8 cellular contexts compared by ENCODE assay signal in the genomic region with DNA sequence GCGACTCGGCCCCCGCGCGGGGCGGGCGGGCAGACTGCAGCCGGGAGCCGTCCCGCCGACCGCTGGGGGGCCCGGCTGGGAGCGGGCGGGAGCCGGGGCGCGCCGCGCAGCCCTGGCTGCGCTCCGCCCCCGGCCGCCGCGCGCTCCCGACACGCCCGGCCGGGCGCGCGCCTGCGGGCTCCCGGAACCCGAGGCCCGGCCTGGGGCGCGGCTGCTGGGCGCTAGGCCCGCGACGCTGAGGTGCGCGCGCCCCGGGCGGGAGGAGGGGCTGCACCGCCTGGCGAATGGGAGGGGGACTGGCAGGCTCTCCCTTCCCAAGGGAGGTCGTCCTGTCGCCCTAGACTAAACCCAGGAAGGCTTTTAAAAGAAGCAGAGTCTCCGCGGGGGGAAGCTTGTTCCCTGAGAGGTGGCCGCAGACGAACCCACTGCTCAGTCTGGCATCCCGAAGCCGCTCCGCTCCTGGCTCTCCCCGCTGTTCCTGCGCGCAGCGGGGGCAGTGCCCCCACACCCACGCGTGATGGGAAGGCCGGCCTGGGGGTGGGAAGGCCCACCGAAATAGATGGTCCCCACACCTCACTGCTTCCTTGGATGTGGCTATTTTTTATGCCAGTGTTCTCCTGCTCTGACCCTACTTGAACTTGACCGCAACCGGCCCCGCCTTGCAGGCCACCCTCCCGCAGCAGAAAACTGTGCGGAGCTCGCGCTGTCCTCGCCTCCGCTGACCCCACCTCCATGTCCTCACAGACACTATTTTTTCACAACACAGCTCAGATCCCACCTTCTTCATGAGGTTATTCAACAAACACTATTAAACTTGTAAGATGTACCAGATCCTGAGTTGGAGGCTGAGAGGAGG. TPM values are rescaled to one million over a fixed set of nuclear protein-coding genes. Genes with fewer than 3 reads are reported as not detected.
DNase-seq lines count a peak whose midpoint lies in the region; ATAC-seq, FAIRE-seq and TF ChIP-seq lines count a peak whose summit lies in the region.

VOPP1 (minus strand) TSS at position 125 of the 856 bp plus-strand sequence. CDS start 178 bp downstream, outside the sequence.

- peaks cover 42% of the 10 kb centered on the region for H3K79me2 ChIP-seq in K562 (ENCODE audit: control insufficient read depth, insufficient read depth, low read length)

- CTCF ChIA-PET in K562 (lab: Yijun Ruan, JAX; ENCODE audit: low intra/inter-chr PET ratio): no interaction called here

- H3K4me2 ChIP-seq in K562 (ENCODE audit: insufficient read depth, low read length): peak within 1 kb of the TSS; percentile 81

- H3K27ac Mint-ChIP-seq in T-helper 2 cell treated with Interferon-gamma antibody and Interleukin-4, amounts not matched to agents 5 μg/mL and 100 μg/mL, for 36 hours: peak within 1 kb of the TSS; percentile 96

- H3K4me1 Mint-ChIP-seq in T-helper 2 cell treated with Interferon-gamma antibody and Interleukin-4, amounts not matched to agents 5 μg/mL and 100 μg/mL, for 36 hours (ENCODE audit: low read depth): peaks cover 49% of the 10 kb centered on the region

- H3K27me3 Mint-ChIP-seq in T-helper 2 cell treated with Interferon-gamma antibody and Interleukin-4, amounts not matched to agents 5 μg/mL and 100 μg/mL, for 36 hours (ENCODE audit: low read depth): no peaks in the 10 kb centered on the region

- H3K27ac ChIP-seq in K562 (ENCODE audit: extremely low read depth, low read depth, low read length) (peak within 1 kb of the TSS; percentile 82), rectal smooth muscle tissue (ENCODE audit: low read depth, low read length) (peak within 1 kb of the TSS; percentile 83)

- intact Hi-C loops in K562 (cut with micrococcal nuclease): loop anchor here (5.0 to 10.0 kb wide), 2 partner anchors 205 to 392 kb away; partner anchors contain the start of genes LANCL2 and NIPSNAP2

- H3K36me3 ChIP-seq in K562 (ENCODE audit: control insufficient read depth, insufficient read depth, low read length): no peaks in the 10 kb centered on the region
- no peaks in the 10 kb centered on the region for H3K36me3 ChIP-seq in rectal smooth muscle tissue (ENCODE audit: control insufficient read depth, insufficient read depth, low read length)

- peak within 1 kb of the TSS; percentile 94 for H2AFZ ChIP-seq in K562 (ENCODE audit: low read depth, low read length)

- H3K4me1 ChIP-seq in K562 (replicated peaks in 1 of 2; ENCODE audit: control insufficient read depth in 2 of 2, insufficient read depth in 2 of 2, low read length in 2 of 2): peaks cover 18 to 35% of the 10 kb centered on the region in 2 experiments
- peaks cover 13% of the 10 kb centered on the region for H3K4me1 ChIP-seq in rectal smooth muscle tissue (ENCODE audit: control insufficient read depth, insufficient read depth, low read length)

- no peak for TF ChIP-seq RAD21 in K562 (CRISPR knock-in tag; conservative IDR thresholded peaks at IDR 0.05 in 1 of 2, IDR thresholded peaks at IDR 0.05 in 1 of 2)

- FAIRE-seq in K562 (lab: Jason Lieb, UNC): no peak

- TF ChIP-seq EP300 in K562 (IDR thresholded peaks at IDR 0.05; ENCODE audit: low read length): no peak

- TF ChIP-seq CTCF in GM13976 (IDR thresholded peaks at IDR 0.05; ENCODE audit: borderline replicate concordance, control extremely low read depth, extremely low read depth, insufficient read depth, missing control alignments): no peak
- TF ChIP-seq CTCF in K562 (IDR thresholded peaks at IDR 0.05 in 2 of 3, conservative IDR thresholded peaks at IDR 0.05 in 1 of 3; ENCODE audit: insufficient read depth in 2 of 3, low read depth in 1 of 3, low read length in 3 of 3): no peak

- ATAC-seq in HG02588 (IDR thresholded peaks at IDR 0.05; ENCODE audit: unreplicated experiment) (peak; percentile 51), K562 (peak; percentile 83)

- peak; percentile 3; the same call in 1 of the 2 replicates for TF ChIP-seq POLR2A in K562 (conservative IDR thresholded peaks at IDR 0.05)

- 3% methylated on average over 22 of the region's 77 CpGs for WGBS in K562 (ENCODE audit: insufficient coverage, low coverage, missing lambda C conversion rate)

- H3K4me3 ChIP-seq in K562 (peak within 1 kb of the TSS; percentile 83), rectal smooth muscle tissue (ENCODE audit: low read length) (peak within 1 kb of the TSS; percentile 94)

- H4K20me1 ChIP-seq in K562 (replicated peaks; ENCODE audit: control insufficient read depth, insufficient read depth, low read length): peaks cover 6% of the 10 kb centered on the region; the same call in 1 of the 2 replicates

- no peaks in the 10 kb centered on the region for H3K9me3 Mint-ChIP-seq in T-helper 2 cell treated with Interferon-gamma antibody and Interleukin-4, amounts not matched to agents 5 μg/mL and 100 μg/mL, for 36 hours

- in situ Hi-C loops in GM13976 (cut with MboI; ENCODE audit: low sequenced_read_pairs, unreplicated experiment): no loop called here
- in situ Hi-C loops in K562 (cut with MboI): no loop called here

- no peaks in the 10 kb centered on the region for H3K27me3 ChIP-seq in K562 (ENCODE audit: control insufficient read depth in 2 of 2, insufficient read depth in 2 of 2, low read length in 2 of 2)
- H3K27me3 ChIP-seq in rectal smooth muscle tissue (ENCODE audit: control insufficient read depth, insufficient read depth, low read length): no peaks in the 10 kb centered on the region

- no TSS peak for BruUV-seq in K562 (replicated peaks; lab: Mats Ljungman, UMichigan)

- peaks cover 8% of the 10 kb centered on the region for H3K36me3 Mint-ChIP-seq in T-helper 2 cell treated with Interferon-gamma antibody and Interleukin-4, amounts not matched to agents 5 μg/mL and 100 μg/mL, for 36 hours (ENCODE audit: low read depth)

- H3K9me3 ChIP-seq in K562 (replicated peaks; ENCODE audit: control insufficient read depth, insufficient read depth, low read depth, low read length): no peaks in the 10 kb centered on the region

- POLR2A ChIA-PET in K562 (lab: Yijun Ruan, JAX): interaction anchor here (1.1 to 1.2 kb wide), 2 partner anchors 8 to 9 kb away, joined by 4 to 5 read pairs; no protein-coding TSS in a partner anchor

- H3K9me1 ChIP-seq in K562 (ENCODE audit: control insufficient read depth, insufficient read depth, low read length): no peaks in the 10 kb centered on the region

- peak within 1 kb of the TSS; percentile 66 to 95 for H3K9ac ChIP-seq in K562 (ENCODE audit: insufficient read depth in 1 of 2, low read depth in 2 of 2, low read length in 2 of 2)
- peak within 1 kb of the TSS; percentile 84 for H3K9ac ChIP-seq in rectal smooth muscle tissue (ENCODE audit: low read length)

- H3K4me3 Mint-ChIP-seq in T-helper 2 cell treated with Interferon-gamma antibody and Interleukin-4, amounts not matched to agents 5 μg/mL and 100 μg/mL, for 36 hours: peak within 1 kb of the TSS; percentile 95

- DNase-seq in GM13976 (ENCODE audit: low spot score): peak; percentile 92
- DNase-seq in NCI-H1105 (lab: John Stamatoyannopoulos, UW): peak; percentile 66
- DNase-seq in T-helper 2 cell treated with Interferon-gamma antibody and Interleukin-4, amounts not matched to agents 5 μg/mL and 100 μg/mL, for 36 hours (ENCODE audit: low spot score): peak; percentile 74
- peak; percentile 81 to 95 (median 94) for DNase-seq in K562 (ENCODE audit: extremely low read depth in 1 of 4, low spot score in 3 of 4)
- DNase-seq in hippocampal formation (lab: John Stamatoyannopoulos, UW): peak; percentile 54 to 56
- no peak for DNase-seq in MV-4-11 (lab: John Stamatoyannopoulos, UW)

TF ChIP-seq in K562, 482 proteins besides CTCF, POLR2A, EP300 and RAD21 (continues in another document):
- TF ChIP-seq MLLT1 (IDR thresholded peaks at IDR 0.05): peak in 1 of 2 experiments; percentile 66; a peak in 1 of 4 replicates

RNA-seq across cellular contexts. Expression of gene VOPP1, which starts in this region (rescaled TPM):
- total RNA-seq in K562 (2011; cell fraction: chromatin; rRNA removed; ENCODE audit: low replicate concordance): 22.5 and 27.7 TPM in 2 replicates
- total RNA-seq in K562 (2011; cell fraction: nucleolus; rRNA removed): 28.4 and 32.9 TPM in 2 replicates
- total RNA-seq in K562 (2011; cell fraction: nucleoplasm; rRNA removed): 36.5 and 44.2 TPM in 2 replicates
- 31.0 and 41.3 TPM in 2 replicates for total RNA-seq in K562 (2014; rRNA removed)
- 32.4 and 32.8 TPM in 2 replicates for total RNA-seq in K562 (2014; rRNA removed; fragmentation: Illumina TruSeq; extraction: Trizol)
- total RNA-seq in K562 (2015; rRNA removed; fragmentation: Illumina TruSeq; extraction: Trizol): 33.1 and 35.9 TPM in 2 replicates
- total RNA-seq in K562 (2021): 45.8 and 47.0 TPM in 2 replicates
- 27.3 and 32.5 TPM in 2 replicates for polyA plus RNA-seq in K562 (2011; rRNA removed)
- polyA plus RNA-seq in K562 (2011; cell fraction: cytosol; rRNA removed): 31.1 and 42.4 TPM in 2 replicates
- 13.2 and 14.1 TPM in 2 replicates for polyA plus RNA-seq in K562 (2011; cell fraction: nucleus; rRNA removed)
- polyA plus RNA-seq in K562 (2012): 32.7 and 35.8 TPM in 2 replicates
- polyA plus RNA-seq in K562 (2014; fragmentation: Illumina TruSeq; extraction: Trizol): 31.2 and 36.5 TPM in 2 replicates
- 10 to 100 TPM in 1 of 2 experiments, 1 to 10 TPM in 1; 8.2 to 11.0 TPM for polyA plus RNA-seq in K562 (2014; fragmentation: Nextera tagmentation; extraction: Ambion mirVana)
- polyA plus RNA-seq in K562 (2014; rRNA removed): 31.0 and 35.3 TPM in 2 replicates
- polyA minus RNA-seq in K562 (2011; rRNA and poly(A)+ RNA removed): 36.3 and 42.1 TPM in 2 replicates
- 30.5 and 37.7 TPM in 2 replicates for polyA minus RNA-seq in K562 (2011; cell fraction: cytosol; rRNA and poly(A)+ RNA removed)
- polyA minus RNA-seq in K562 (2011; cell fraction: nucleus; rRNA and poly(A)+ RNA removed): 6.7 and 7.6 TPM in 2 replicates
